In the genomic region with DNA sequence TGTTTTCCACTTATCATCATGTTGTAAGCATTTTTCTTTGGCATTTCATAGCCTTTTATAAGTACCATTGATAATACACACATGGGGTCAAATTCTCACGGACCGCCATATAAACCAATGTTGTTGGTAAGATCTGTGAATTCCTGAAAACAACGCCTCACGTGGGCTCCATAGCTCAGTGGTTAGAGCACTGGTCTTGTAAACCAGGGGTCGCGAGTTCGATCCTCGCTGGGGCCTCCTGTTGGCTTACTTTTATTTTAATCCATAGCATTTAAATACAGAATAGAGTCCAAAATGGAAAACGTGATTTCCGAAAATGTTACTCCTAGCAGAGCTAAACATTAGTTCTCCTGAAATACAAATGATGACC, we compare ENCODE assay signal across 1 cellular context.
A peak's percentile ranks its signal among the peaks of the same experiment; 100 is the strongest.
TF ChIP-seq lines count a peak whose summit lies in the region.

No MANE protein-coding gene starts in this region.

TF ChIP-seq in HepG2, 621 proteins besides CTCF, POLR2A, EP300 and RAD21 (continued from another document and continues in another):
- TF ChIP-seq, protein P1, sequence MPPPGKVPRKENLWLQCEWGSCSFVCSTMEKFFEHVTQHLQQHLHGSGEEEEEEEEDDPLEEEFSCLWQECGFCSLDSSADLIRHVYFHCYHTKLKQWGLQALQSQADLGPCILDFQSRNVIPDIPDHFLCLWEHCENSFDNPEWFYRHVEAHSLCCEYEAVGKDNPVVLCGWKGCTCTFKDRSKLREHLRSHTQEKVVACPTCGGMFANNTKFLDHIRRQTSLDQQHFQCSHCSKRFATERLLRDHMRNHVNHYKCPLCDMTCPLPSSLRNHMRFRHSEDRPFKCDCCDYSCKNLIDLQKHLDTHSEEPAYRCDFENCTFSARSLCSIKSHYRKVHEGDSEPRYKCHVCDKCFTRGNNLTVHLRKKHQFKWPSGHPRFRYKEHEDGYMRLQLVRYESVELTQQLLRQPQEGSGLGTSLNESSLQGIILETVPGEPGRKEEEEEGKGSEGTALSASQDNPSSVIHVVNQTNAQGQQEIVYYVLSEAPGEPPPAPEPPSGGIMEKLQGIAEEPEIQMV (CRISPR knock-in tag; IDR thresholded peaks at IDR 0.05; ENCODE audit: low read depth): no peak
- TF ChIP-seq KDM2A (CRISPR knock-in tag; IDR thresholded peaks at IDR 0.05; ENCODE audit: borderline replicate concordance, low read depth) (no peak), MTA3 (CRISPR knock-in tag; IDR thresholded peaks at IDR 0.05) (no peak), ZFY (CRISPR knock-in tag; IDR thresholded peaks at IDR 0.05) (no peak), BCL6 (CRISPR knock-in tag; IDR thresholded peaks at IDR 0.05) (peak; percentile 29; the same call in 1 of the 2 replicates), ZEB1 (IDR thresholded peaks at IDR 0.05; ENCODE audit: insufficient replicate concordance, low read depth) (no peak), JUN (CRISPR knock-in tag; IDR thresholded peaks at IDR 0.05) (no peak), DPF2 (CRISPR knock-in tag; IDR thresholded peaks at IDR 0.05; ENCODE audit: borderline replicate concordance, low read depth) (no peak), ARNT (IDR thresholded peaks at IDR 0.05) (no peak), ZNF225 (CRISPR knock-in tag; IDR thresholded peaks at IDR 0.05) (no peak), ZNF24 (IDR thresholded peaks at IDR 0.05) (peak; percentile 90), ZNF234 (CRISPR knock-in tag; conservative IDR thresholded peaks at IDR 0.05) (no peak; the same call in 1 of the 2 replicates), SOX6 (IDR thresholded peaks at IDR 0.05) (no peak), SOX6 (CRISPR knock-in tag; IDR thresholded peaks at IDR 0.05) (no peak), CHD4 (IDR thresholded peaks at IDR 0.05; ENCODE audit: borderline replicate concordance, low read length) (peak; percentile 92; the same call in 1 of the 2 replicates), MYNN (CRISPR knock-in tag; IDR thresholded peaks at IDR 0.05; ENCODE audit: low read depth) (no peak), TEAD2 (CRISPR knock-in tag; IDR thresholded peaks at IDR 0.05) (no peak), NAIF1 (CRISPR knock-in tag; IDR thresholded peaks at IDR 0.05; ENCODE audit: borderline replicate concordance) (no peak), ZNF543 (CRISPR knock-in tag; IDR thresholded peaks at IDR 0.05) (no peak), GLI4 (CRISPR knock-in tag; IDR thresholded peaks at IDR 0.05; ENCODE audit: borderline replicate concordance) (no peak), CBFB (CRISPR knock-in tag; IDR thresholded peaks at IDR 0.05) (no peak), ZNF891 (CRISPR knock-in tag; IDR thresholded peaks at IDR 0.05) (no peak), SRY (CRISPR knock-in tag; IDR thresholded peaks at IDR 0.05) (no peak), RORA (CRISPR knock-in tag; IDR thresholded peaks at IDR 0.05) (no peak), HOXD1 (CRISPR knock-in tag; IDR thresholded peaks at IDR 0.05) (0 out of 2 replicates have a peak, but pooled peaks have one; percentile 40), HMGA1 (CRISPR knock-in tag; conservative IDR thresholded peaks at IDR 0.05) (no peak), WIZ (CRISPR knock-in tag; IDR thresholded peaks at IDR 0.05) (no peak), ELF3 (CRISPR knock-in tag; IDR thresholded peaks at IDR 0.05) (no peak), GFI1 (CRISPR knock-in tag; IDR thresholded peaks at IDR 0.05; ENCODE audit: borderline replicate concordance) (no peak)
- TF ChIP-seq, protein P2, sequence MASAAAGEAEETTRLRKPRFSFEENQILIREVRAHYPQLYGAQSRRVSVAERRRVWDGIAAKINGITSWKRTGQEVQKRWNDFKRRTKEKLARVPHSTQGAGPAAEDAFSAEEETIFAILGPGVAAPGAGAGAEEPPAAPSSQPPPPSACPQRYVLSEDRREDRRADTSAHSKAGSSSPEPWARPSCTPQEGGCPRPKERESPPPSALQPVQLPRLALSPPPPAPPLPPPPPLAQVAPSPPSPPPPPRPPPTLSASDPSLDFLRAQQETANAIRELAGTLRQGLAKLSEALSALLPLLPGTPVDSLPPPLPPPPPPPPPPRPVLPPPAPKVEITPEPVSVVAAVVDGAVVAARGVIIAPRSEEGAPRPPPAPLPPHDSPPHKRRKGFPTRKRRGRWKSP (CRISPR knock-in tag; IDR thresholded peaks at IDR 0.05): no peak
- TF ChIP-seq, protein P3, sequence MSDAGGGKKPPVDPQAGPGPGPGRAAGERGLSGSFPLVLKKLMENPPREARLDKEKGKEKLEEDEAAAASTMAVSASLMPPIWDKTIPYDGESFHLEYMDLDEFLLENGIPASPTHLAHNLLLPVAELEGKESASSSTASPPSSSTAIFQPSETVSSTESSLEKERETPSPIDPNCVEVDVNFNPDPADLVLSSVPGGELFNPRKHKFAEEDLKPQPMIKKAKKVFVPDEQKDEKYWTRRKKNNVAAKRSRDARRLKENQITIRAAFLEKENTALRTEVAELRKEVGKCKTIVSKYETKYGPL (CRISPR knock-in tag; IDR thresholded peaks at IDR 0.05): no peak
- TF ChIP-seq, protein P4, sequence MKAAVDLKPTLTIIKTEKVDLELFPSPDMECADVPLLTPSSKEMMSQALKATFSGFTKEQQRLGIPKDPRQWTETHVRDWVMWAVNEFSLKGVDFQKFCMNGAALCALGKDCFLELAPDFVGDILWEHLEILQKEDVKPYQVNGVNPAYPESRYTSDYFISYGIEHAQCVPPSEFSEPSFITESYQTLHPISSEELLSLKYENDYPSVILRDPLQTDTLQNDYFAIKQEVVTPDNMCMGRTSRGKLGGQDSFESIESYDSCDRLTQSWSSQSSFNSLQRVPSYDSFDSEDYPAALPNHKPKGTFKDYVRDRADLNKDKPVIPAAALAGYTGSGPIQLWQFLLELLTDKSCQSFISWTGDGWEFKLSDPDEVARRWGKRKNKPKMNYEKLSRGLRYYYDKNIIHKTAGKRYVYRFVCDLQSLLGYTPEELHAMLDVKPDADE (CRISPR knock-in tag; IDR thresholded peaks at IDR 0.05): no peak
- TF ChIP-seq, protein P5, sequence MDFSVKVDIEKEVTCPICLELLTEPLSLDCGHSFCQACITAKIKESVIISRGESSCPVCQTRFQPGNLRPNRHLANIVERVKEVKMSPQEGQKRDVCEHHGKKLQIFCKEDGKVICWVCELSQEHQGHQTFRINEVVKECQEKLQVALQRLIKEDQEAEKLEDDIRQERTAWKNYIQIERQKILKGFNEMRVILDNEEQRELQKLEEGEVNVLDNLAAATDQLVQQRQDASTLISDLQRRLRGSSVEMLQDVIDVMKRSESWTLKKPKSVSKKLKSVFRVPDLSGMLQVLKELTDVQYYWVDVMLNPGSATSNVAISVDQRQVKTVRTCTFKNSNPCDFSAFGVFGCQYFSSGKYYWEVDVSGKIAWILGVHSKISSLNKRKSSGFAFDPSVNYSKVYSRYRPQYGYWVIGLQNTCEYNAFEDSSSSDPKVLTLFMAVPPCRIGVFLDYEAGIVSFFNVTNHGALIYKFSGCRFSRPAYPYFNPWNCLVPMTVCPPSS (IDR thresholded peaks at IDR 0.05): no peak
- TF ChIP-seq, protein P6, sequence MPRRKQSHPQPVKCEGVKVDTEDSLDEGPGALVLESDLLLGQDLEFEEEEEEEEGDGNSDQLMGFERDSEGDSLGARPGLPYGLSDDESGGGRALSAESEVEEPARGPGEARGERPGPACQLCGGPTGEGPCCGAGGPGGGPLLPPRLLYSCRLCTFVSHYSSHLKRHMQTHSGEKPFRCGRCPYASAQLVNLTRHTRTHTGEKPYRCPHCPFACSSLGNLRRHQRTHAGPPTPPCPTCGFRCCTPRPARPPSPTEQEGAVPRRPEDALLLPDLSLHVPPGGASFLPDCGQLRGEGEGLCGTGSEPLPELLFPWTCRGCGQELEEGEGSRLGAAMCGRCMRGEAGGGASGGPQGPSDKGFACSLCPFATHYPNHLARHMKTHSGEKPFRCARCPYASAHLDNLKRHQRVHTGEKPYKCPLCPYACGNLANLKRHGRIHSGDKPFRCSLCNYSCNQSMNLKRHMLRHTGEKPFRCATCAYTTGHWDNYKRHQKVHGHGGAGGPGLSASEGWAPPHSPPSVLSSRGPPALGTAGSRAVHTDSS (CRISPR knock-in tag; conservative IDR thresholded peaks at IDR 0.05): 0 out of 2 replicates have a peak, but pooled peaks have one; percentile 14
- TF ChIP-seq, protein P7, sequence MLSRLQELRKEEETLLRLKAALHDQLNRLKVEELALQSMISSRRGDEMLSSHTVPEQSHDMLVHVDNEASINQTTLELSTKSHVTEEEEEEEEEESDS (CRISPR knock-in tag; IDR thresholded peaks at IDR 0.05; ENCODE audit: borderline replicate concordance): no peak
- TF ChIP-seq, protein P8, sequence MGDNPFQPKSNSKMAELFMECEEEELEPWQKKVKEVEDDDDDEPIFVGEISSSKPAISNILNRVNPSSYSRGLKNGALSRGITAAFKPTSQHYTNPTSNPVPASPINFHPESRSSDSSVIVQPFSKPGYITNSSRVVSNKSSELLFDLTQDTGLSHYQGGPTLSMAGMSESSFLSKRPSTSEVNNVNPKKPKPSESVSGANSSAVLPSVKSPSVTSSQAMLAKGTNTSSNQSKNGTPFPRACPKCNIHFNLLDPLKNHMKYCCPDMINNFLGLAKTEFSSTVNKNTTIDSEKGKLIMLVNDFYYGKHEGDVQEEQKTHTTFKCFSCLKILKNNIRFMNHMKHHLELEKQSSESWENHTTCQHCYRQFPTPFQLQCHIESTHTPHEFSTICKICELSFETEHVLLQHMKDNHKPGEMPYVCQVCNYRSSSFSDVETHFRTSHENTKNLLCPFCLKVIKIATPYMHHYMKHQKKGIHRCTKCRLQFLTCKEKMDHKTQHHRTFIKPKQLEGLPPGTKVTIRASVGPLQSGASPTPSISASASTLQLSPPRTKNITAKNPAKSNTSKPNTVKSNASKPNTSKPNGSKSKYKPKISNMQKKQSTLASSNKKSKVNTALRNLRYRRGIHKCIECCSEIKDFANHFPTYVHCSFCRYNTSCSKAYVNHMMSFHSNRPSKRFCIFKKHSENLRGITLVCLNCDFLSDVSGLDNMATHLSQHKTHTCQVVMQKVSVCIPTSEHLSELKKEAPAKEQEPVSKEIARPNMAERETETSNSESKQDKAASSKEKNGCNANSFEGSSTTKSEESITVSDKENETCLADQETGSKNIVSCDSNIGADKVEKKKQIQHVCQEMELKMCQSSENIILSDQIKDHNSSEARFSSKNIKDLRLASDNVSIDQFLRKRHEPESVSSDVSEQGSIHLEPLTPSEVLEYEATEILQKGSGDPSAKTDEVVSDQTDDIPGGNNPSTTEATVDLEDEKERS (CRISPR knock-in tag; IDR thresholded peaks at IDR 0.05): no peak
- TF ChIP-seq, protein P9, sequence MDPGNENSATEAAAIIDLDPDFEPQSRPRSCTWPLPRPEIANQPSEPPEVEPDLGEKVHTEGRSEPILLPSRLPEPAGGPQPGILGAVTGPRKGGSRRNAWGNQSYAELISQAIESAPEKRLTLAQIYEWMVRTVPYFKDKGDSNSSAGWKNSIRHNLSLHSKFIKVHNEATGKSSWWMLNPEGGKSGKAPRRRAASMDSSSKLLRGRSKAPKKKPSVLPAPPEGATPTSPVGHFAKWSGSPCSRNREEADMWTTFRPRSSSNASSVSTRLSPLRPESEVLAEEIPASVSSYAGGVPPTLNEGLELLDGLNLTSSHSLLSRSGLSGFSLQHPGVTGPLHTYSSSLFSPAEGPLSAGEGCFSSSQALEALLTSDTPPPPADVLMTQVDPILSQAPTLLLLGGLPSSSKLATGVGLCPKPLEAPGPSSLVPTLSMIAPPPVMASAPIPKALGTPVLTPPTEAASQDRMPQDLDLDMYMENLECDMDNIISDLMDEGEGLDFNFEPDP (CRISPR knock-in tag; conservative IDR thresholded peaks at IDR 0.05): no peak
- TF ChIP-seq, protein P10, sequence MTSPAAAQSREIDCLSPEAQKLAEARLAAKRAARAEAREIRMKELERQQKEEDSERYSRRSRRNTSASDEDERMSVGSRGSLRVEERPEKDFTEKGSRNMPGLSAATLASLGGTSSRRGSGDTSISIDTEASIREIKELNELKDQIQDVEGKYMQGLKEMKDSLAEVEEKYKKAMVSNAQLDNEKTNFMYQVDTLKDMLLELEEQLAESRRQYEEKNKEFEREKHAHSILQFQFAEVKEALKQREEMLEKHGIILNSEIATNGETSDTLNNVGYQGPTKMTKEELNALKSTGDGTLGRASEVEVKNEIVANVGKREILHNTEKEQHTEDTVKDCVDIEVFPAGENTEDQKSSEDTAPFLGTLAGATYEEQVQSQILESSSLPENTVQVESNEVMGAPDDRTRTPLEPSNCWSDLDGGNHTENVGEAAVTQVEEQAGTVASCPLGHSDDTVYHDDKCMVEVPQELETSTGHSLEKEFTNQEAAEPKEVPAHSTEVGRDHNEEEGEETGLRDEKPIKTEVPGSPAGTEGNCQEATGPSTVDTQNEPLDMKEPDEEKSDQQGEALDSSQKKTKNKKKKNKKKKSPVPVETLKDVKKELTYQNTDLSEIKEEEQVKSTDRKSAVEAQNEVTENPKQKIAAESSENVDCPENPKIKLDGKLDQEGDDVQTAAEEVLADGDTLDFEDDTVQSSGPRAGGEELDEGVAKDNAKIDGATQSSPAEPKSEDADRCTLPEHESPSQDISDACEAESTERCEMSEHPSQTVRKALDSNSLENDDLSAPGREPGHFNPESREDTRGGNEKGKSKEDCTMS (CRISPR knock-in tag; conservative IDR thresholded peaks at IDR 0.05): no peak
- TF ChIP-seq, protein P11, sequence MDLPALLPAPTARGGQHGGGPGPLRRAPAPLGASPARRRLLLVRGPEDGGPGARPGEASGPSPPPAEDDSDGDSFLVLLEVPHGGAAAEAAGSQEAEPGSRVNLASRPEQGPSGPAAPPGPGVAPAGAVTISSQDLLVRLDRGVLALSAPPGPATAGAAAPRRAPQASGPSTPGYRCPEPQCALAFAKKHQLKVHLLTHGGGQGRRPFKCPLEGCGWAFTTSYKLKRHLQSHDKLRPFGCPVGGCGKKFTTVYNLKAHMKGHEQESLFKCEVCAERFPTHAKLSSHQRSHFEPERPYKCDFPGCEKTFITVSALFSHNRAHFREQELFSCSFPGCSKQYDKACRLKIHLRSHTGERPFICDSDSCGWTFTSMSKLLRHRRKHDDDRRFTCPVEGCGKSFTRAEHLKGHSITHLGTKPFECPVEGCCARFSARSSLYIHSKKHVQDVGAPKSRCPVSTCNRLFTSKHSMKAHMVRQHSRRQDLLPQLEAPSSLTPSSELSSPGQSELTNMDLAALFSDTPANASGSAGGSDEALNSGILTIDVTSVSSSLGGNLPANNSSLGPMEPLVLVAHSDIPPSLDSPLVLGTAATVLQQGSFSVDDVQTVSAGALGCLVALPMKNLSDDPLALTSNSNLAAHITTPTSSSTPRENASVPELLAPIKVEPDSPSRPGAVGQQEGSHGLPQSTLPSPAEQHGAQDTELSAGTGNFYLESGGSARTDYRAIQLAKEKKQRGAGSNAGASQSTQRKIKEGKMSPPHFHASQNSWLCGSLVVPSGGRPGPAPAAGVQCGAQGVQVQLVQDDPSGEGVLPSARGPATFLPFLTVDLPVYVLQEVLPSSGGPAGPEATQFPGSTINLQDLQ (CRISPR knock-in tag; IDR thresholded peaks at IDR 0.05): no peak
- TF ChIP-seq, protein P12, sequence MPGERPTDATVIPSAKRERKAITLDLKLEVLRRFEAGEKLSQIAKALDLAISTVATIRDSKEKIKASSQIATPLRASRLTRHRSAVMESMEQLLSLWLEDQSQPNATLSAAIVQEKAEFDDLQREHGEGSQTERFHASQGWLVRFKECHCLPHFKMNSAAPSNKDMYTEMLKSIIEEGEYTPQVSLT (CRISPR knock-in tag; IDR thresholded peaks at IDR 0.05; ENCODE audit: borderline replicate concordance, low read depth): no peak
- TF ChIP-seq, protein P13, sequence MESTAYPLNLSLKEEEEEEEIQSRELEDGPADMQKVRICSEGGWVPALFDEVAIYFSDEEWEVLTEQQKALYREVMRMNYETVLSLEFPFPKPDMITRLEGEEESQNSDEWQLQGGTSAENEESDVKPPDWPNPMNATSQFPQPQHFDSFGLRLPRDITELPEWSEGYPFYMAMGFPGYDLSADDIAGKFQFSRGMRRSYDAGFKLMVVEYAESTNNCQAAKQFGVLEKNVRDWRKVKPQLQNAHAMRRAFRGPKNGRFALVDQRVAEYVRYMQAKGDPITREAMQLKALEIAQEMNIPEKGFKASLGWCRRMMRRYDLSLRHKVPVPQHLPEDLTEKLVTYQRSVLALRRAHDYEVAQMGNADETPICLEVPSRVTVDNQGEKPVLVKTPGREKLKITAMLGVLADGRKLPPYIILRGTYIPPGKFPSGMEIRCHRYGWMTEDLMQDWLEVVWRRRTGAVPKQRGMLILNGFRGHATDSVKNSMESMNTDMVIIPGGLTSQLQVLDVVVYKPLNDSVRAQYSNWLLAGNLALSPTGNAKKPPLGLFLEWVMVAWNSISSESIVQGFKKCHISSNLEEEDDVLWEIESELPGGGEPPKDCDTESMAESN (CRISPR knock-in tag; conservative IDR thresholded peaks at IDR 0.05): no peak
